In the genomic region with DNA sequence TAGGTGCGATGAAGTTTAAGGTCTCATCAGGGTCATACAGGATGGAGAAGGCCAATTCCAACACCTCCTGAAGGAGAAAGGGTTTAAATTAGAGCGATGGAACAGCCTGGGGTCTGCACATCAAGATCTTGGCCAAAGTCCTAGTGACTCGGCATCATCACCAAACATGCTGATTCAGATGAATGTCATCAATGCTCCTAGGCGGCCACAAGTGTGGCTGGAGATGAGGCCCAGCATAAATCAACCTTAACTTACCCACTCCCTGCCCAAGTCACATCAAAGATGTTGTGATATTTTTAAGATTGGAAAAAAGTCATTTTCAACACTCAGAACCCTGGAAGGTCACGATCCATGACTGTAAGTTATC, we compare ENCODE assay signal across 20 cellular contexts. TPM values are rescaled to one million over a fixed set of nuclear protein-coding genes. Genes with fewer than 3 reads are reported as not detected.
DNase-seq lines count a peak whose midpoint lies in the region; ATAC-seq and TF ChIP-seq lines count a peak whose summit lies in the region.
"Had no signal": no experiment of that assay in that cellular context is flagged by ENCODE, and none has a peak within 500 bp of the region (broad histone marks: within the 10 kb centered on the region; RNA-seq: fewer than 3 reads in every experiment).

No MANE protein-coding gene starts in this region.

- H3K27ac Mint-ChIP-seq in activated CD4-positive, alpha-beta T cell treated with anti-CD3 and anti-CD28 coated beads, Interleukin-2, amount 10 ng/mL, durations not matched to agents 24 days and 14 days = peak overlapping the region; percentile 70
- peak overlapping the region; percentile 82 for H3K27ac Mint-ChIP-seq in activated CD8-positive, alpha-beta T cell treated with anti-CD3 and anti-CD28 coated beads for 36 hours

- no peaks in the 10 kb centered on the region for H3K9me2 ChIP-seq in HCT116 (ENCODE audit: insufficient read depth)
- H3K9me2 ChIP-seq: SK-N-SH had no signal

- H3K27me3 Mint-ChIP-seq in activated CD4-positive, alpha-beta T cell treated with anti-CD3 and anti-CD28 coated beads, Interleukin-2, amount 10 ng/mL, durations not matched to agents 24 days and 14 days = no peaks in the 10 kb centered on the region
- H3K27me3 Mint-ChIP-seq in activated CD8-positive, alpha-beta T cell treated with anti-CD3 and anti-CD28 coated beads for 36 hours = no peaks in the 10 kb centered on the region

- POLR2A ChIA-PET in HCT116 (lab: Charles Lee) = no interaction called here
- POLR2A ChIA-PET in activated CD8-positive, alpha-beta T cell treated with anti-CD3 and anti-CD28 coated beads for 36 hours (lab: Charles Lee) = interaction anchor here (1.2 to 2.1 kb wide), 2 partner anchors 11 to 32 kb away, joined by 3 to 9 read pairs; no protein-coding TSS in a partner anchor

- H3K36me3 ChIP-seq in HCT116 (ENCODE audit: control insufficient read depth in 1 of 2, insufficient read depth in 2 of 2, low read length in 2 of 2) = peaks cover 10 to 46% of the 10 kb centered on the region in 2 experiments; a peak in 3 of 4 replicates

- peaks cover 36% of the 10 kb centered on the region for H3K4me1 Mint-ChIP-seq in activated CD4-positive, alpha-beta T cell treated with anti-CD3 and anti-CD28 coated beads, Interleukin-2, amount 10 ng/mL, durations not matched to agents 24 days and 14 days
- peaks cover 48% of the 10 kb centered on the region for H3K4me1 Mint-ChIP-seq in activated CD8-positive, alpha-beta T cell treated with anti-CD3 and anti-CD28 coated beads for 36 hours (ENCODE audit: low read depth)

- H3K27ac ChIP-seq in HCT116 (ENCODE audit: low read depth, low read length) = no peak overlapping the region
- H3K27ac ChIP-seq: A549, foreskin keratinocyte, Peyer's patch, upper lobe of right lung had no signal

- TF ChIP-seq CTCF in HCT116 (IDR thresholded peaks at IDR 0.05 in 2 of 3, conservative IDR thresholded peaks at IDR 0.05 in 1 of 3; ENCODE audit: borderline replicate concordance in 1 of 3, insufficient read depth in 1 of 3, low read depth in 2 of 3, low read length in 2 of 3) = no peak
- TF ChIP-seq CTCF in activated CD8-positive, alpha-beta T cell treated with anti-CD3 and anti-CD28 coated beads for 36 hours (IDR thresholded peaks at IDR 0.05) = no peak

- DNase-seq in activated CD4-positive, alpha-beta T cell treated with anti-CD3 and anti-CD28 coated beads, Interleukin-2, amount 10 ng/mL, durations not matched to agents 24 days and 14 days = no peak
- no peak for DNase-seq in activated CD4-positive, alpha-beta T cell treated with anti-CD3 and anti-CD28 coated beads for 48 hours
- DNase-seq in HCT116 (ENCODE audit: low read depth, low spot score) (no peak), kidney tubule cell (ENCODE audit: low spot score) (peak; percentile 38), NCI-H748 treated with DMSO at 0.1 percent for 48 hours (lab: John Stamatoyannopoulos, UW) (no peak)
- DNase-seq in activated CD8-positive, alpha-beta T cell treated with anti-CD3 and anti-CD28 coated beads for 36 hours = no peak
- DNase-seq: activated gamma-delta T cell, DND-41, KBM-7, midbrain, NCI-H774, Peyer's patch, SK-N-SH, upper lobe of right lung had no signal

- peak overlapping the region; percentile 26; the same call in 1 of the 2 replicates for H3K4me2 ChIP-seq in HCT116 (ENCODE audit: low read length)
- H3K4me2 ChIP-seq: A549, SK-N-SH had no signal

- peaks cover 3 to 17% of the 10 kb centered on the region in 2 experiments; a peak in 2 of 4 replicates for H3K4me1 ChIP-seq in HCT116 (ENCODE audit: control insufficient read depth in 1 of 2, insufficient read depth in 2 of 2, low read length in 2 of 2)
- H3K4me1 ChIP-seq: A549, foreskin keratinocyte, upper lobe of right lung had no signal

- H3K9ac ChIP-seq in HCT116 (ENCODE audit: low read length) = no peak overlapping the region
- H3K9ac ChIP-seq: SK-N-SH had no signal

- H2AFZ ChIP-seq in HCT116 (ENCODE audit: low read depth, low read length, poor library complexity, severe bottlenecking) = no peak overlapping the region

- CTCF ChIA-PET in HCT116 (lab: Charles Lee) = no interaction called here
- CTCF ChIA-PET in activated CD8-positive, alpha-beta T cell treated with anti-CD3 and anti-CD28 coated beads for 36 hours (lab: Charles Lee) = no interaction called here

- H3K79me2 ChIP-seq in HCT116 (ENCODE audit: insufficient read depth, low read length) = peaks cover 3% of the 10 kb centered on the region

- TF ChIP-seq POLR2A in HCT116 (IDR thresholded peaks at IDR 0.05; ENCODE audit: borderline replicate concordance, extremely low read depth, insufficient read depth, insufficient read length) = no peak

- no peaks in the 10 kb centered on the region for H3K27me3 ChIP-seq in HCT116 (ENCODE audit: insufficient read depth, low read length)
- H3K27me3 ChIP-seq: foreskin keratinocyte, Peyer's patch, right atrium auricular region, upper lobe of right lung had no signal

- H3K4me3 Mint-ChIP-seq in activated CD4-positive, alpha-beta T cell treated with anti-CD3 and anti-CD28 coated beads, Interleukin-2, amount 10 ng/mL, durations not matched to agents 24 days and 14 days = no peak overlapping the region
- H3K4me3 Mint-ChIP-seq in activated CD8-positive, alpha-beta T cell treated with anti-CD3 and anti-CD28 coated beads for 36 hours = no peak overlapping the region

- no peak for TF ChIP-seq RAD21 in HCT116 (IDR thresholded peaks at IDR 0.05; ENCODE audit: low read depth)

- H3K4me3 ChIP-seq in HCT116 (replicated peaks in 1 of 2; ENCODE audit: low read depth in 1 of 2, low read length in 2 of 2) = no peak overlapping the region
- H3K4me3 ChIP-seq: A549, Peyer's patch, right atrium auricular region, upper lobe of right lung had no signal

- BruUV-seq in HCT116 (replicated peaks; lab: Mats Ljungman, UMichigan) = no TSS peak

- intact Hi-C loops in activated CD4-positive, alpha-beta T cell treated with anti-CD3 and anti-CD28 coated beads, Interleukin-2, amount 10 ng/mL, durations not matched to agents 24 days and 14 days (cut with micrococcal nuclease) = no loop called here
- intact Hi-C loops in HCT116 (cut with micrococcal nuclease) = no loop called here
- intact Hi-C loops in activated CD8-positive, alpha-beta T cell treated with anti-CD3 and anti-CD28 coated beads for 36 hours (cut with micrococcal nuclease) = loop anchor here (5.0 kb wide), 1 partner anchor 33 kb away; no protein-coding TSS in a partner anchor

- no peaks in the 10 kb centered on the region for H3K9me3 ChIP-seq in HCT116 (ENCODE audit: control insufficient read depth in 1 of 2, insufficient read depth in 1 of 2, low read depth in 1 of 2, low read length in 2 of 2)
- H3K9me3 ChIP-seq: A549, Peyer's patch, right atrium auricular region, SK-N-SH, upper lobe of right lung had no signal

- RAD21 ChIA-PET in HCT116 (lab: Charles Lee; ENCODE audit: low non-redundant PET in 1 of 2, low total read pairs in 2 of 2, uncharacterized antibody in 2 of 2, unreplicated experiment in 2 of 2) = no interaction called here

- no peak for ATAC-seq in HCT116
- no peak for ATAC-seq in activated CD8-positive, alpha-beta T cell treated with anti-CD3 and anti-CD28 coated beads for 36 hours
- ATAC-seq in HG02870 (IDR thresholded peaks at IDR 0.05; ENCODE audit: unreplicated experiment) = no peak
- no peak for ATAC-seq in GM18909 (IDR thresholded peaks at IDR 0.05; ENCODE audit: poor library complexity, unreplicated experiment)
- ATAC-seq: A549, foreskin keratinocyte, left lobe of liver, upper lobe of right lung had no signal

- peaks cover 74% of the 10 kb centered on the region for H3K36me3 Mint-ChIP-seq in activated CD4-positive, alpha-beta T cell treated with anti-CD3 and anti-CD28 coated beads, Interleukin-2, amount 10 ng/mL, durations not matched to agents 24 days and 14 days (ENCODE audit: low read depth)
- peaks cover 27% of the 10 kb centered on the region for H3K36me3 Mint-ChIP-seq in activated CD8-positive, alpha-beta T cell treated with anti-CD3 and anti-CD28 coated beads for 36 hours (ENCODE audit: low read depth)

- no peaks in the 10 kb centered on the region for H4K20me1 ChIP-seq in HCT116 (ENCODE audit: insufficient read depth)

- no peaks in the 10 kb centered on the region for H3K9me3 Mint-ChIP-seq in activated CD4-positive, alpha-beta T cell treated with anti-CD3 and anti-CD28 coated beads, Interleukin-2, amount 10 ng/mL, durations not matched to agents 24 days and 14 days
- H3K9me3 Mint-ChIP-seq in activated CD8-positive, alpha-beta T cell treated with anti-CD3 and anti-CD28 coated beads for 36 hours = no peaks in the 10 kb centered on the region

TF ChIP-seq in HCT116, 20 proteins besides CTCF, POLR2A, EP300 and RAD21:
- TF ChIP-seq CBX3 (IDR thresholded peaks at IDR 0.05; ENCODE audit: low read depth) (no peak), ATF3 (IDR thresholded peaks at IDR 0.05) (no peak), MAX (IDR thresholded peaks at IDR 0.05) (no peak), ELF1 (IDR thresholded peaks at IDR 0.05; ENCODE audit: borderline replicate concordance, low read depth) (no peak), EZH2phosphoT487 (IDR thresholded peaks at IDR 0.05; ENCODE audit: borderline replicate concordance) (no peak), JUND (IDR thresholded peaks at IDR 0.05) (no peak), YY1 (IDR thresholded peaks at IDR 0.05; ENCODE audit: extremely low read depth, insufficient replicate concordance, low read depth, low read length) (no peak), SP1 (IDR thresholded peaks at IDR 0.05; ENCODE audit: low read depth) (no peak), EGR1 (IDR thresholded peaks at IDR 0.05; ENCODE audit: low read depth) (no peak)

RNA-seq across cellular contexts. Expression of gene ELMO2, which starts 37.5 kb away (rescaled TPM):
- 64.5 and 66.4 TPM in 2 replicates for total RNA-seq in activated CD4-positive, alpha-beta T cell treated with anti-CD3 and anti-CD28 coated beads, Interleukin-2, amount 10 ng/mL, durations not matched to agents 24 days and 14 days
- total RNA-seq in HCT116 (2021; ENCODE audit: unreplicated experiment) = 22.9 TPM
- polyA plus RNA-seq in HCT116 (2012) = 12.9 and 15.7 TPM in 2 replicates
- total RNA-seq in activated CD8-positive, alpha-beta T cell treated with anti-CD3 and anti-CD28 coated beads for 36 hours = 10 to 100 TPM; 36.2 to 38.1 TPM
